In genomic region chr17:43011728-43012472, GRCh38 we compare ENCODE assay signal across 1 cellular context.
TF ChIP-seq lines count a peak whose summit lies in the region.

No MANE protein-coding gene starts in this region.

TF ChIP-seq in HepG2, 621 proteins besides CTCF, POLR2A, EP300 and RAD21 (continued from another document and continues in another):
- TF ChIP-seq, protein P1, sequence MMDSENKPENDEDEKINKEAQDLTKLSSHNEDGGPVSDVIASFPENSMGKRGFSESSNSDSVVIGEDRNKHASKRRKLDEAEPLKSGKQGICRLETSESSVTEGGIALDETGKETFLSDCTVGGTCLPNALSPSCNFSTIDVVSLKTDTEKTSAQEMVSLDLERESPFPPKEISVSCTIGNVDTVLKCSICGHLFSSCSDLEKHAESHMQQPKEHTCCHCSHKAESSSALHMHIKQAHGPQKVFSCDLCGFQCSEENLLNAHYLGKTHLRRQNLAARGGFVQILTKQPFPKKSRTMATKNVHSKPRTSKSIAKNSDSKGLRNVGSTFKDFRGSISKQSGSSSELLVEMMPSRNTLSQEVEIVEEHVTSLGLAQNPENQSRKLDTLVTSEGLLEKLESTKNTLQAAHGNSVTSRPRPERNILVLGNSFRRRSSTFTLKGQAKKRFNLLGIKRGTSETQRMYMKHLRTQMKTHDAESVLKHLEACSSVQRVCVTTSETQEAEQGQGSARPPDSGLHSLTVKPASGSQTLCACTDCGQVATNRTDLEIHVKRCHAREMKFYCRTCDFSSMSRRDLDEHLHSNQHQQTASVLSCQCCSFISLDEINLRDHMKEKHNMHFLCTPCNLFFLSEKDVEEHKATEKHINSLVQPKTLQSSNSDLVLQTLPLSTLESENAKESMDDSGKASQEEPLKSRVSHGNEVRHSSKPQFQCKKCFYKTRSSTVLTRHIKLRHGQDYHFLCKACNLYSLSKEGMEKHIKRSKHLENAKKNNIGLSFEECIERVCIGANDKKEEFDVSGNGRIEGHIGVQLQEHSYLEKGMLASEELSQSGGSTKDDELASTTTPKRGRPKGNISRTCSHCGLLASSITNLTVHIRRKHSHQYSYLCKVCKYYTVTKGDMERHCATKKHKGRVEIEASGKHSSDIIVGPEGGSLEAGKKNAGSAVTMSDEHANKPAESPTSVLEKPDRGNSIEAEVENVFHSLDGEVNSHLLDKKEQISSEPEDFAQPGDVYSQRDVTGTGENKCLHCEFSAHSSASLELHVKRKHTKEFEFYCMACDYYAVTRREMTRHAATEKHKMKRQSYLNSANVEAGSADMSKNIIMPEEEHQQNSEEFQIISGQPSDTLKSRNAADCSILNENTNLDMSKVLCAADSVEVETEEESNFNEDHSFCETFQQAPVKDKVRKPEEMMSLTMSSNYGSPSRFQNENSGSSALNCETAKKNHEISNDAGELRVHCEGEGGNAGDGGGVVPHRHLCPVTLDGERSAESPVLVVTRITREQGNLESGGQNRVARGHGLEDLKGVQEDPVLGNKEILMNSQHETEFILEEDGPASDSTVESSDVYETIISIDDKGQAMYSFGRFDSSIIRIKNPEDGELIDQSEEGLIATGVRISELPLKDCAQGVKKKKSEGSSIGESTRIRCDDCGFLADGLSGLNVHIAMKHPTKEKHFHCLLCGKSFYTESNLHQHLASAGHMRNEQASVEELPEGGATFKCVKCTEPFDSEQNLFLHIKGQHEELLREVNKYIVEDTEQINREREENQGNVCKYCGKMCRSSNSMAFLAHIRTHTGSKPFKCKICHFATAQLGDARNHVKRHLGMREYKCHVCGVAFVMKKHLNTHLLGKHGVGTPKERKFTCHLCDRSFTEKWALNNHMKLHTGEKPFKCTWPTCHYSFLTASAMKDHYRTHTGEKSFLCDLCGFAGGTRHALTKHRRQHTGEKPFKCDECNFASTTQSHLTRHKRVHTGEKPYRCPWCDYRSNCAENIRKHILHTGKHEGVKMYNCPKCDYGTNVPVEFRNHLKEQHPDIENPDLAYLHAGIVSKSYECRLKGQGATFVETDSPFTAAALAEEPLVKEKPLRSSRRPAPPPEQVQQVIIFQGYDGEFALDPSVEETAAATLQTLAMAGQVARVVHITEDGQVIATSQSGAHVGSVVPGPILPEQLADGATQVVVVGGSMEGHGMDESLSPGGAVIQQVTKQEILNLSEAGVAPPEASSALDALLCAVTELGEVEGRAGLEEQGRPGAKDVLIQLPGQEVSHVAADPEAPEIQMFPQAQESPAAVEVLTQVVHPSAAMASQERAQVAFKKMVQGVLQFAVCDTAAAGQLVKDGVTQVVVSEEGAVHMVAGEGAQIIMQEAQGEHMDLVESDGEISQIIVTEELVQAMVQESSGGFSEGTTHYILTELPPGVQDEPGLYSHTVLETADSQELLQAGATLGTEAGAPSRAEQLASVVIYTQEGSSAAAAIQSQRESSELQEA (CRISPR knock-in tag; IDR thresholded peaks at IDR 0.05; ENCODE audit: not compliant biosample characterization): no peak
- TF ChIP-seq NCOA5 (CRISPR knock-in tag; IDR thresholded peaks at IDR 0.05) (no peak), ZNF609 (CRISPR knock-in tag; IDR thresholded peaks at IDR 0.05; ENCODE audit: borderline replicate concordance) (0 out of 2 replicates have a peak, but pooled peaks have one; percentile 19), ARID5B (CRISPR knock-in tag; IDR thresholded peaks at IDR 0.05) (0 out of 2 replicates have a peak, but pooled peaks have one; percentile 16), JARID2 (CRISPR knock-in tag; IDR thresholded peaks at IDR 0.05; ENCODE audit: insufficient replicate concordance) (no peak), RXRA (CRISPR knock-in tag; IDR thresholded peaks at IDR 0.05) (peak; percentile 59; the same call in 1 of the 2 replicates), ZNF652 (CRISPR knock-in tag; IDR thresholded peaks at IDR 0.05; ENCODE audit: borderline replicate concordance, low read depth) (0 out of 2 replicates have a peak, but pooled peaks have one; percentile 36), ZFP82 (CRISPR knock-in tag; IDR thresholded peaks at IDR 0.05; ENCODE audit: borderline replicate concordance) (no peak), ZNF326 (CRISPR knock-in tag; IDR thresholded peaks at IDR 0.05; ENCODE audit: borderline replicate concordance) (no peak), HIVEP1 (CRISPR knock-in tag; IDR thresholded peaks at IDR 0.05) (0 out of 2 replicates have a peak, but pooled peaks have one; percentile 39), ATF7-NPFF (CRISPR knock-in tag; IDR thresholded peaks at IDR 0.05; ENCODE audit: low read depth) (0 out of 2 replicates have a peak, but pooled peaks have one; percentile 42), ZNF557 (CRISPR knock-in tag; IDR thresholded peaks at IDR 0.05) (no peak), NRL (CRISPR knock-in tag; IDR thresholded peaks at IDR 0.05; ENCODE audit: borderline replicate concordance) (peak; percentile 77; the same call in 1 of the 2 replicates), HDAC2 (CRISPR knock-in tag; IDR thresholded peaks at IDR 0.05) (0 out of 2 replicates have a peak, but pooled peaks have one; percentile 11), SMAD9 (CRISPR knock-in tag; IDR thresholded peaks at IDR 0.05) (no peak), HDAC6 (IDR thresholded peaks at IDR 0.05; ENCODE audit: low read depth, low read length) (no peak), ZNF496 (CRISPR knock-in tag; IDR thresholded peaks at IDR 0.05; ENCODE audit: insufficient replicate concordance) (no peak), ZBTB26 (CRISPR knock-in tag; IDR thresholded peaks at IDR 0.05; ENCODE audit: borderline replicate concordance) (peak; percentile 98)
- TF ChIP-seq, protein P2, sequence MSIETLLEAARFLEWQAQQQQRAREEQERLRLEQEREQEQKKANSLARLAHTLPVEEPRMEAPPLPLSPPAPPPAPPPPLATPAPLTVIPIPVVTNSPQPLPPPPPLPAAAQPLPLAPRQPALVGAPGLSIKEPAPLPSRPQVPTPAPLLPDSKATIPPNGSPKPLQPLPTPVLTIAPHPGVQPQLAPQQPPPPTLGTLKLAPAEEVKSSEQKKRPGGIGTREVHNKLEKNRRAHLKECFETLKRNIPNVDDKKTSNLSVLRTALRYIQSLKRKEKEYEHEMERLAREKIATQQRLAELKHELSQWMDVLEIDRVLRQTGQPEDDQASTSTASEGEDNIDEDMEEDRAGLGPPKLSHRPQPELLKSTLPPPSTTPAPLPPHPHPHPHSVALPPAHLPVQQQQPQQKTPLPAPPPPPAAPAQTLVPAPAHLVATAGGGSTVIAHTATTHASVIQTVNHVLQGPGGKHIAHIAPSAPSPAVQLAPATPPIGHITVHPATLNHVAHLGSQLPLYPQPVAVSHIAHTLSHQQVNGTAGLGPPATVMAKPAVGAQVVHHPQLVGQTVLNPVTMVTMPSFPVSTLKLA (IDR thresholded peaks at IDR 0.05): no peak
